19 cellular contexts compared by ENCODE assay signal in the genomic region with DNA sequence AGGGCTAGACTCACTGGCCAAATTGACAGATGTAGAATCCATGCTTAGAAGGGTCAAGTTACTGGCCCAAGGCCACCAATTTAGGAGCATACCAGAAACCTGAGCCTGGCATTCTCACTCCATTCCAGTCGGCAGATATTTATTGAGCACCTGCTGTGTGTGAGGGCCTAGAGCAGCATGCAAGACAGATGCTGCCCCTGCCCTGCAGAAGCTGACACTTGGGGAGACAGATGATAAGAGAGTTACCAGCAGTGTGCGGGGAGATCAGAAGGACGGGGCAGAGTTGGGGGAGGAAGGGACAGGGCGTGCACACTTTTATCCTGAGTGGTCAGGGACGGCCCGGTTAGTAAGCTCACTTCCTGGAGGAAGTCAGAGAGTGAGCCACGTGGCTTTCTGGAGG.
"Had no signal": no experiment of that assay in that cellular context is flagged by ENCODE, and none has a peak within 500 bp of the region (broad histone marks: within the 10 kb centered on the region; RNA-seq: fewer than 3 reads in every experiment).

No MANE protein-coding gene starts in this region.

- H3K4me3 ChIP-seq: body of pancreas, coronary artery, right atrium auricular region, skin epidermis, tibial artery had no signal

- H3K27me3 ChIP-seq: body of pancreas, right atrium auricular region had no signal

- DNase-seq: activated B cell treated with CpG ODN at 0.5 μM for 24 hours; activated CD4-positive, alpha-beta T cell treated with anti-CD3 and anti-CD28 coated beads, Interleukin-2, amount 10 ng/mL, durations not matched to agents 7 days and 5 days; activated CD8-positive, alpha-beta memory T cell treated with anti-CD3 and anti-CD28 coated beads for 24 hours; activated gamma-delta T cell treated with Interleukin-2 at 50 U/mL for 16 hours; amniotic stem cell; body of pancreas; central memory CD4-positive, alpha-beta T cell; effector CD8-positive, alpha-beta T cell; foreskin fibroblast; kidney glomerular epithelial cell; mesenchymal stem cell; stimulated activated CD4-positive, alpha-beta T cell treated with anti-CD3 and anti-CD28 coated beads, Interleukin-15, amount 100 ng/mL, for 24 hours; stimulated activated CD4-positive, alpha-beta T cell treated with anti-CD3 and anti-CD28 coated beads, Interleukin-4, amount 100 ng/mL, for 1 hour; stimulated activated naive CD4-positive, alpha-beta T cell; T-helper 9 cell; tibial artery had no signal

- H3K9me3 ChIP-seq: body of pancreas, right atrium auricular region, tibial artery had no signal

- H3K27ac ChIP-seq: body of pancreas, coronary artery, right atrium auricular region, skin epidermis, tibial artery had no signal

- H3K36me3 ChIP-seq: right atrium auricular region, tibial artery had no signal

- H3K4me1 ChIP-seq: body of pancreas, tibial artery had no signal
